ENCODE assay signal across 13 cellular contexts in the genomic region with DNA sequence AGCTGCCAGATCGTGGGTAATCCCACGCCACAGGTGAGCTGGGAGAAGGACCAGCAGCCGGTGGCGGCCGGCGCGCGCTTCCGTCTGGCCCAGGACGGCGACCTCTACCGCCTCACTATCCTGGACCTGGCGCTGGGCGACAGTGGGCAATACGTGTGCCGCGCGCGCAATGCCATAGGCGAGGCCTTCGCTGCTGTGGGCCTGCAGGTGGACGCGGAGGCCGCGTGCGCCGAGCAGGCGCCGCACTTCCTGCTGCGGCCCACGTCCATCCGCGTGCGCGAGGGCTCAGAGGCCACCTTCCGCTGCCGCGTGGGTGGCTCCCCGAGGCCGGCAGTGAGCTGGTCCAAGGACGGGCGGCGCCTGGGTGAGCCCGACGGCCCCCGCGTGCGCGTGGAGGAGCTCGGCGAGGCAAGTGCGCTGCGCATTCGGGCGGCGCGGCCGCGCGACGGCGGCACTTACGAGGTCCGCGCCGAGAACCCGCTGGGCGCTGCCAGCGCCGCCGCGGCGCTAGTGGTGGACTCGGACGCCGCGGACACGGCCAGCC.
"Had no signal": no experiment of that assay in that cellular context is flagged by ENCODE, and none has a peak within 500 bp of the region (broad histone marks: within the 10 kb centered on the region; RNA-seq: fewer than 3 reads in every experiment).

No MANE protein-coding gene starts in this region.

- H3K27ac Mint-ChIP-seq: activated CD4-positive, alpha-beta memory T cell treated with anti-CD3 and anti-CD28 coated beads for 36 hours; activated naive CD4-positive, alpha-beta T cell treated with anti-CD3 and anti-CD28 coated beads for 36 hours; activated T-helper 1 cell treated with anti-CD3 and anti-CD28 coated beads, Interleukin-12 subunit alpha, Interleukin-12 subunit beta, Interleukin-2, Interleukin-4 antibody, amounts not matched to agents 30 ng/mL and 10 ng/mL and 1 ng/mL, durations not matched to agents 14 hours and 24 hours and 36 hours; dendritic cell treated with granulocyte-macrophage colony-stimulating factor and Interleukin-4, amounts not matched to agents 40 ng/mL and 50 ng/mL, for 4 days; stimulated activated naive CD8-positive, alpha-beta T cell treated with anti-CD3 and anti-CD28 coated beads, Interleukin-15, Interleukin-2, amounts not matched to agents 100 ng/mL and 50 ng/mL, for 24 hours had no signal

- DNase-seq: activated CD4-positive, alpha-beta memory T cell treated with anti-CD3 and anti-CD28 coated beads for 36 hours; activated CD8-positive, alpha-beta memory T cell treated with anti-CD3 and anti-CD28 coated beads, Interleukin-2, amount 50 U/mL, for 48 hours; activated naive CD4-positive, alpha-beta T cell treated with anti-CD3 and anti-CD28 coated beads for 36 hours; body of pancreas; effector memory CD8-positive, alpha-beta T cell; left colon; mammary epithelial cell; natural killer cell; stimulated activated CD4-positive, alpha-beta T cell treated with anti-CD3 and anti-CD28 coated beads, Interleukin-4, amount 100 ng/mL, for 1 hour; stimulated activated CD8-positive, alpha-beta memory T cell treated with anti-CD3 and anti-CD28 coated beads, Interleukin-4, amount 100 ng/mL, for 48 hours had no signal

- H3K27me3 Mint-ChIP-seq: activated CD4-positive, alpha-beta memory T cell treated with anti-CD3 and anti-CD28 coated beads for 36 hours; effector memory CD8-positive, alpha-beta T cell; stimulated activated naive CD8-positive, alpha-beta T cell treated with anti-CD3 and anti-CD28 coated beads, Interleukin-15, Interleukin-2, amounts not matched to agents 100 ng/mL and 50 ng/mL, for 24 hours had no signal

- H3K36me3 Mint-ChIP-seq: activated CD4-positive, alpha-beta memory T cell treated with anti-CD3 and anti-CD28 coated beads for 36 hours; natural killer cell had no signal

- H3K27ac ChIP-seq: body of pancreas had no signal

- H3K9me3 ChIP-seq: body of pancreas had no signal

- H3K9me3 Mint-ChIP-seq: activated CD4-positive, alpha-beta memory T cell treated with anti-CD3 and anti-CD28 coated beads for 36 hours; activated naive CD4-positive, alpha-beta T cell treated with anti-CD3 and anti-CD28 coated beads for 36 hours; activated T-helper 1 cell treated with anti-CD3 and anti-CD28 coated beads, Interleukin-12 subunit alpha, Interleukin-12 subunit beta, Interleukin-2, Interleukin-4 antibody, amounts not matched to agents 30 ng/mL and 10 ng/mL and 1 ng/mL, durations not matched to agents 14 hours and 24 hours and 36 hours; dendritic cell treated with granulocyte-macrophage colony-stimulating factor and Interleukin-4, amounts not matched to agents 40 ng/mL and 50 ng/mL, for 4 days; effector memory CD8-positive, alpha-beta T cell; natural killer cell; stimulated activated naive CD8-positive, alpha-beta T cell treated with anti-CD3 and anti-CD28 coated beads, Interleukin-15, Interleukin-2, amounts not matched to agents 100 ng/mL and 50 ng/mL, for 24 hours had no signal

- H3K4me3 ChIP-seq: body of pancreas had no signal

- ATAC-seq: body of pancreas; effector memory CD8-positive, alpha-beta T cell; left colon; natural killer cell had no signal
